ENCODE assay signal across 23 cellular contexts in the genomic region with DNA sequence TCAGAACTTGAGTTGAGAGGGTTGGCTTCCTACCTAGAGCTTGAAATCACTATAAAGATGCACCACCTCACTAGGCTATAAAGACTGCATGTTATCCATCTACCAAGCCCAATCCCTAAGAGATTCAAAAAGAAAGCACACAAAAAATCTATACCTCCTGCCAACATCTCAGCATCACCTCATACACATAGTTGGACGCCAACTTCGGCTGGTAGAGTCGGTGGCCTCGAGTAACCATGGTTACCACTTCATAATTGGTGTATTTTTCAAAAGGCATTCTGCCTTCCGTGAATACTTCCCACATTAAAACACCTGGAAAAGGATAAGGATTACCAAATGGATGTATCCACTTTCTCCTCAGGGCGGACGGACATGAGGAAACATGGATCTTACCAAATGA. TPM values are rescaled to one million over a fixed set of nuclear protein-coding genes. Genes with fewer than 3 reads are reported as not detected.
DNase-seq lines count a peak whose midpoint lies in the region; ATAC-seq and TF ChIP-seq lines count a peak whose summit lies in the region.
"Had no signal": no experiment of that assay in that cellular context is flagged by ENCODE, and none has a peak within 500 bp of the region (broad histone marks: within the 10 kb centered on the region; RNA-seq: fewer than 3 reads in every experiment).

No MANE protein-coding gene starts in this region.

- no peaks in the 10 kb centered on the region for H4K20me1 ChIP-seq in PC-9 (ENCODE audit: insufficient read depth)

- peak overlapping the region; percentile 88 for H3K27ac Mint-ChIP-seq in CD4-positive, alpha-beta T cell
- peak overlapping the region in 7 of 8 donors; percentile 83 to 99 (median 92) for H3K27ac Mint-ChIP-seq in CD8-positive, alpha-beta memory T cell
- peak overlapping the region; percentile 82 for H3K27ac Mint-ChIP-seq in activated CD4-positive, alpha-beta memory T cell treated with anti-CD3 and anti-CD28 coated beads for 36 hours
- H3K27ac Mint-ChIP-seq in effector memory CD8-positive, alpha-beta T cell, result peak overlapping the region; percentile 47 to 91
- H3K27ac Mint-ChIP-seq: HFFc6 had no signal

- no peaks in the 10 kb centered on the region for H3K9me2 ChIP-seq in PC-9 (ENCODE audit: insufficient read depth)

- H3F3A ChIP-seq in PC-9 (ENCODE audit: insufficient read depth, low read depth), result no peaks in the 10 kb centered on the region

- intact Hi-C loops in CD4-positive, alpha-beta T cell (cut with DNase I, micrococcal nuclease), result loop anchor here (5.0 to 10.0 kb wide), 5 partner anchors 136 to 766 kb away; partner anchors contain the start of genes SLAIN2 (in 2 of the 2), NFXL1 (in 1 of the 2) and OCIAD2 (in 1 of the 2)
- intact Hi-C loops in activated CD4-positive, alpha-beta memory T cell treated with anti-CD3 and anti-CD28 coated beads for 36 hours (cut with micrococcal nuclease), result loop anchor here (1.0 to 2.0 kb wide), 2 partner anchors 14 to 35 kb away; no protein-coding TSS in a partner anchor
- intact Hi-C loops in PC-9 (cut with micrococcal nuclease; ENCODE audit: unreplicated experiment), result no loop called here

- no peaks in the 10 kb centered on the region for H3K9me3 Mint-ChIP-seq in CD4-positive, alpha-beta T cell
- no peaks in the 10 kb centered on the region for H3K9me3 Mint-ChIP-seq in CD8-positive, alpha-beta memory T cell
- no peaks in the 10 kb centered on the region for H3K9me3 Mint-ChIP-seq in activated CD4-positive, alpha-beta memory T cell treated with anti-CD3 and anti-CD28 coated beads for 36 hours
- no peaks in the 10 kb centered on the region for H3K9me3 Mint-ChIP-seq in effector memory CD8-positive, alpha-beta T cell
- H3K9me3 Mint-ChIP-seq: HFFc6 had no signal

- CTCF ChIA-PET in CD4-positive, alpha-beta T cell (lab: Charles Lee), result interaction anchor here (1.5 to 5.6 kb wide), 4 partner anchors 9 to 105 kb away, joined by 3 to 70 read pairs (median 7); no protein-coding TSS in a partner anchor
- CTCF ChIA-PET in CD8-positive, alpha-beta memory T cell (lab: Charles Lee), result interaction anchor here (1.0 to 7.0 kb wide), 5 partner anchors 12 to 51 kb away, joined by 3 to 109 read pairs (median 3); no protein-coding TSS in a partner anchor
- CTCF ChIA-PET in activated CD4-positive, alpha-beta memory T cell treated with anti-CD3 and anti-CD28 coated beads for 36 hours (lab: Charles Lee), result interaction anchor here (1.2 to 7.3 kb wide), 6 partner anchors 9 to 136 kb away, joined by 4 to 112 read pairs (median 34); no protein-coding TSS in a partner anchor
- CTCF ChIA-PET in PC-9 (lab: Charles Lee), result interaction anchor here (1.1 kb wide), 1 partner anchor 10 kb away, joined by 5 read pairs; no protein-coding TSS in a partner anchor

- no peaks in the 10 kb centered on the region for H3K27me3 Mint-ChIP-seq in CD4-positive, alpha-beta T cell
- no peaks in the 10 kb centered on the region for H3K27me3 Mint-ChIP-seq in CD8-positive, alpha-beta memory T cell
- no peaks in the 10 kb centered on the region for H3K27me3 Mint-ChIP-seq in activated CD4-positive, alpha-beta memory T cell treated with anti-CD3 and anti-CD28 coated beads for 36 hours
- H3K27me3 Mint-ChIP-seq in effector memory CD8-positive, alpha-beta T cell, result no peaks in the 10 kb centered on the region
- H3K27me3 Mint-ChIP-seq: progenitor cell of endocrine pancreas had no signal

- H3K27me3 ChIP-seq in CD4-positive, alpha-beta T cell (ENCODE audit: control insufficient read depth, insufficient read depth, low read length), result no peaks in the 10 kb centered on the region
- no peaks in the 10 kb centered on the region for H3K27me3 ChIP-seq in CD8-positive, alpha-beta memory T cell (ENCODE audit: insufficient read depth, low read length, poor library complexity, severe bottlenecking)
- H3K27me3 ChIP-seq in PC-9 (ENCODE audit: insufficient read depth, low read depth), result no peaks in the 10 kb centered on the region
- H3K27me3 ChIP-seq: body of pancreas, colonic mucosa, testis had no signal

- H3K79me2 ChIP-seq in PC-9 (ENCODE audit: low read depth), result no peaks in the 10 kb centered on the region

- peaks cover 67% of the 10 kb centered on the region for H3K4me1 ChIP-seq in CD8-positive, alpha-beta memory T cell (ENCODE audit: insufficient read depth, low read length)
- peaks cover 6% of the 10 kb centered on the region; the same call in 1 of the 2 replicates for H3K4me1 ChIP-seq in PC-9 (replicated peaks; ENCODE audit: insufficient read depth)
- H3K4me1 ChIP-seq: BE2C, body of pancreas, colonic mucosa, testis had no signal

- no peak for DNase-seq in CD4-positive, alpha-beta T cell
- peak in 1 of 5 donors; percentile 47 for DNase-seq in CD8-positive, alpha-beta memory T cell
- DNase-seq in activated CD4-positive, alpha-beta memory T cell treated with anti-CD3 and anti-CD28 coated beads for 36 hours, result no peak
- DNase-seq in effector memory CD8-positive, alpha-beta T cell, result no peak
- DNase-seq in DMS153 treated with DMSO at 0.1 percent for 48 hours (lab: John Stamatoyannopoulos, UW; ENCODE audit: unreplicated experiment), result no peak
- no peak for DNase-seq in PC-9
- DNase-seq in 8988T, result no peak
- DNase-seq: activated CD4-positive, alpha-beta T cell treated with anti-CD3 and anti-CD28 coated beads, Interleukin-2, amount 50 U/mL, for 4 hours; BE2C; body of pancreas; colonic mucosa; GF-D8; HFFc6; hippocampal formation; NCI-H1417 treated with DMSO at 0.1 percent for 48 hours; NCI-H69; stimulated activated CD4-positive, alpha-beta T cell treated with anti-CD3 and anti-CD28 coated beads, Interleukin-4, amount 100 ng/mL, for 4 hours; testis had no signal

- H3K4me2 ChIP-seq in PC-9, result no peak overlapping the region

- H3K4me1 Mint-ChIP-seq in CD4-positive, alpha-beta T cell (ENCODE audit: low read depth), result peaks cover 77% of the 10 kb centered on the region
- H3K4me1 Mint-ChIP-seq in CD8-positive, alpha-beta memory T cell, result peaks cover 67 to 77% (median 75%) of the 10 kb centered on the region in 3 donors
- H3K4me1 Mint-ChIP-seq in activated CD4-positive, alpha-beta memory T cell treated with anti-CD3 and anti-CD28 coated beads for 36 hours (ENCODE audit: low read depth), result peaks cover 71% of the 10 kb centered on the region
- H3K4me1 Mint-ChIP-seq in effector memory CD8-positive, alpha-beta T cell (ENCODE audit: low read depth in 2 of 2), result peaks cover 34 to 59% of the 10 kb centered on the region in 2 donors

- H2AFZ ChIP-seq in PC-9, result no peak overlapping the region

- H3K4me3 Mint-ChIP-seq in CD4-positive, alpha-beta T cell, result peak overlapping the region; percentile 47
- peak overlapping the region; percentile 41 to 74 (median 68) for H3K4me3 Mint-ChIP-seq in CD8-positive, alpha-beta memory T cell
- H3K4me3 Mint-ChIP-seq in activated CD4-positive, alpha-beta memory T cell treated with anti-CD3 and anti-CD28 coated beads for 36 hours, result peak overlapping the region; percentile 22
- peak overlapping the region; percentile 38 for H3K4me3 Mint-ChIP-seq in effector memory CD8-positive, alpha-beta T cell
- H3K4me3 Mint-ChIP-seq: HFFc6 had no signal

- H3K36me3 Mint-ChIP-seq in CD4-positive, alpha-beta T cell (ENCODE audit: low read depth), result peaks cover 7% of the 10 kb centered on the region
- H3K36me3 Mint-ChIP-seq in CD8-positive, alpha-beta memory T cell, result peaks cover 0 to 5% (median 0%) of the 10 kb centered on the region in 3 donors
- H3K36me3 Mint-ChIP-seq in activated CD4-positive, alpha-beta memory T cell treated with anti-CD3 and anti-CD28 coated beads for 36 hours, result no peaks in the 10 kb centered on the region
- H3K36me3 Mint-ChIP-seq in effector memory CD8-positive, alpha-beta T cell (ENCODE audit: insufficient read depth), result no peaks in the 10 kb centered on the region

- H3K9me3 ChIP-seq in CD4-positive, alpha-beta T cell (ENCODE audit: control insufficient read depth, low read length), result no peaks in the 10 kb centered on the region
- H3K9me3 ChIP-seq in CD8-positive, alpha-beta memory T cell (ENCODE audit: low read length), result no peaks in the 10 kb centered on the region
- H3K9me3 ChIP-seq in PC-9 (ENCODE audit: insufficient read depth, low read depth), result no peaks in the 10 kb centered on the region
- H3K9me3 ChIP-seq: BE2C, body of pancreas, colonic mucosa, testis had no signal

- no TSS peak for BruUV-seq in PC-9 (replicated peaks; lab: Mats Ljungman, UMichigan)

- H3K4me3 ChIP-seq in CD8-positive, alpha-beta memory T cell (ENCODE audit: low read length), result peak overlapping the region; percentile 23
- no peak overlapping the region for H3K4me3 ChIP-seq in PC-9
- H3K4me3 ChIP-seq: body of pancreas, colonic mucosa, skin epidermis, testis had no signal

- no peak for ATAC-seq in CD4-positive, alpha-beta T cell (ENCODE audit: poor library complexity)
- no peak for ATAC-seq in effector memory CD8-positive, alpha-beta T cell (replicated peaks)
- no peak for ATAC-seq in HG03196 (IDR thresholded peaks at IDR 0.05; ENCODE audit: unreplicated experiment)
- ATAC-seq: body of pancreas, Panc1 had no signal

- POLR2A ChIA-PET in CD4-positive, alpha-beta T cell (lab: Charles Lee), result interaction anchor here (0.7 to 5.5 kb wide), 13 partner anchors 10 to 642 kb away, joined by 3 to 125 read pairs (median 3); partner anchors contain the start of genes FRYL and SLAIN2
- POLR2A ChIA-PET in CD8-positive, alpha-beta memory T cell (lab: Charles Lee), result interaction anchor here (1.2 to 3.3 kb wide), 4 partner anchors 10 to 203 kb away, joined by 3 to 20 read pairs (median 4); no protein-coding TSS in a partner anchor
- POLR2A ChIA-PET in activated CD4-positive, alpha-beta memory T cell treated with anti-CD3 and anti-CD28 coated beads for 36 hours (lab: Charles Lee), result interaction anchor here (2.0 to 2.1 kb wide), 2 partner anchors 9 to 10 kb away, joined by 6 to 21 read pairs; no protein-coding TSS in a partner anchor
- POLR2A ChIA-PET in PC-9 (lab: Charles Lee; ENCODE audit: unreplicated experiment), result no interaction called here

- H3K36me3 ChIP-seq in CD8-positive, alpha-beta memory T cell (ENCODE audit: insufficient read depth, low read length), result no peaks in the 10 kb centered on the region
- 0 out of 2 replicates have a peak, but pooled peaks cover 11% of the 10 kb centered on the region for H3K36me3 ChIP-seq in PC-9 (ENCODE audit: low read depth)
- H3K36me3 ChIP-seq: BE2C, colonic mucosa had no signal

- TF ChIP-seq CTCF in CD4-positive, alpha-beta T cell (IDR thresholded peaks at IDR 0.05), result no peak
- no peak for TF ChIP-seq CTCF in PC-9 (conservative IDR thresholded peaks at IDR 0.05)

- peak overlapping the region; percentile 64 for H3K27ac ChIP-seq in CD4-positive, alpha-beta T cell (ENCODE audit: low read depth, low read length)
- H3K27ac ChIP-seq in CD8-positive, alpha-beta memory T cell (ENCODE audit: low read depth, low read length), result peak overlapping the region; percentile 4
- H3K27ac ChIP-seq in PC-9, result no peak overlapping the region
- H3K27ac ChIP-seq: body of pancreas, colonic mucosa, testis had no signal

RNA-seq across cellular contexts. Expression of gene TXK, which starts 4.5 kb away (rescaled TPM):
- total RNA-seq in CD4-positive, alpha-beta T cell, result 10 to 100 TPM; 67.0 to 69.9 TPM
- 1 to 10 TPM; 6.0 to 6.4 TPM for total RNA-seq in CD8-positive, alpha-beta memory T cell
- 70.0 TPM for polyA plus RNA-seq in CD8-positive, alpha-beta memory T cell
- 10 to 100 TPM; 16.5 to 18.4 TPM for total RNA-seq in activated CD4-positive, alpha-beta memory T cell treated with anti-CD3 and anti-CD28 coated beads for 36 hours
- total RNA-seq in PC-9 (2021), result 1.4 and 2.6 TPM in 2 replicates
- total RNA-seq: HFFc6 had no signal
- polyA plus RNA-seq: neural cell had no signal
